ENCODE assay signal across 8 cellular contexts in the genomic region with DNA sequence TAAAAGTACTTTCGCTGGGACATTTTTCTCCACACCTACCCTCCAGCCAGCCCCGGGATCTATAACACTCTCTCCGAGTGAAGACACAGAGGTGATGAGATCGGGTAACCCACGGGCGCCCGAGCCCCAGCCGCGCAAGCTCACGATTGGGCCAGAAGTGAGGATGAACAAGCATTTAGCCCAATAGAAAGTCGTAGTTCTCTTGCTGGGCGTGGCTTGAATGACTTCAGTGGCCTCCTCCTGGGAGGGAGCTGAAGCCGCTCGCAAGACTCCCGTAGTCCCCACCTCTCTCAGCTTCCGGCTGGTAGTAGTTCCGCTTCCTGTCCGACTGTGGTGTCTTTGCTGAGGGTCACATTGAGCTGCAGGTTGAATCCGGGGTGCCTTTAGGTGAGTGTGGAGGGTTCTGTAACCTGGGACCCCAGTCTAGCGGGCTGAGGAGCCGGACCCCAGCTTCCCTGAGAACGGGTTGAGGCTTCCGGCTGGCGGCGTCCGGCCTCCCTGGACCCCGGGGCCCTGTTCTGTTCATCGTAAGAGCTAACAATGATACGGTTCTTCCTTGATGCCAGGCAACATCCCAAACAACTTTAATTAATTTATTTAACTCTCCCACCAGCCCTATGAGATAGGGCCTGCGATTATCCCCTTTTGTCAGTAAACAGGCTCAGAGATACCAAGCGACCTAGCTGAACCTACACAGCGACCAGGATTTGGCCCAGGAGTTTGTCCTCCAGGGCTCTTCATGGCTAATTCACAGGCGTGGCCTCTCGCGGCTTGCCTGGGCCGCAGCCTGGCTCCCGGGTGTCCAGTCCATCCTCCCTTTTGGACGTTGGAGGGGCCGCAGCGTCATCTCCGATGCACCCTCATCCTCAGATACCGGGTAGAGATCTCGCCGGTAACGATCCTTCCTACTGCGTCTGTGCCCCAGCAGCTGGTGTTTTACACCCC. TPM values are rescaled to one million over a fixed set of nuclear protein-coding genes. Genes with fewer than 3 reads are reported as not detected.
A peak's percentile ranks its signal among the peaks of the same experiment; 100 is the strongest.
DNase-seq lines count a peak whose midpoint lies in the region; ATAC-seq and TF ChIP-seq lines count a peak whose summit lies in the region.

A gene with protein sequence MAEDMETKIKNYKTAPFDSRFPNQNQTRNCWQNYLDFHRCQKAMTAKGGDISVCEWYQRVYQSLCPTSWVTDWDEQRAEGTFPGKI (plus strand): TSS at position 307 of the 945 bp plus-strand sequence. CDS start 2,921 bp downstream, outside the sequence.

- intact Hi-C loops in activated B cell treated with CpG ODN at 0.5 μM for 24 hours (cut with micrococcal nuclease) = loop anchor here (1.0 to 10.0 kb wide), 6 partner anchors 20 to 467 kb away; a partner anchor contains a TSS
- intact Hi-C loops in spleen (cut with DNase I; ENCODE audit: low total_unique reads) = no loop called here

- H3K27ac Mint-ChIP-seq in activated B cell treated with CpG ODN at 0.5 μM for 24 hours = peak within 1 kb of the TSS; percentile 87

- H3K9me3 Mint-ChIP-seq in activated B cell treated with CpG ODN at 0.5 μM for 24 hours = no peaks in the 10 kb centered on the region

- H3K36me3 ChIP-seq in spleen = peaks cover 0 to 36% (median 24%) of the 10 kb centered on the region in 6 donors

- H3K4me1 ChIP-seq in spleen = peaks cover 10 to 75% (median 50%) of the 10 kb centered on the region in 6 donors

- peaks cover 27% of the 10 kb centered on the region for H3K36me3 Mint-ChIP-seq in activated B cell treated with CpG ODN at 0.5 μM for 24 hours (ENCODE audit: low read depth)

- no peaks in the 10 kb centered on the region for H3K27me3 ChIP-seq in spleen (replicated peaks in 1 of 7)

- no peaks in the 10 kb centered on the region for H3K9me3 ChIP-seq in spleen

- ATAC-seq in GM18907 (IDR thresholded peaks at IDR 0.05; ENCODE audit: unreplicated experiment) (peak; percentile 56), HG03196 (IDR thresholded peaks at IDR 0.05; ENCODE audit: unreplicated experiment) (peak; percentile 49), activated B cell treated with CpG ODN at 0.5 μM for 24 hours (ENCODE audit: low read depth) (peak; percentile 66)

- 0 to 1% (median 0%) methylated on average over 41 to 46 of the region's 46 CpGs for WGBS in spleen, 5 donors

- H3K4me3 Mint-ChIP-seq in activated B cell treated with CpG ODN at 0.5 μM for 24 hours = peak within 1 kb of the TSS; percentile 96

- peak; percentile 89 for DNase-seq in AG04449 (ENCODE audit: low read depth, low spot score)
- DNase-seq in NCI-H345 (lab: John Stamatoyannopoulos, UW) = peak; percentile 100
- DNase-seq in activated B cell treated with CpG ODN at 0.5 μM for 24 hours = peak; percentile 72
- peak; percentile 5 to 99 (median 94) for DNase-seq in caudate nucleus (lab: John Stamatoyannopoulos, UW)
- peak; percentile 99 for DNase-seq in inferior parietal cortex (ENCODE audit: extremely low spot score)
- DNase-seq in spleen = peak; percentile 97

- POLR2A ChIA-PET in AG04449 (lab: Yijun Ruan, JAX) = interaction anchor here (0.5 to 1.0 kb wide), 7 partner anchors 12 to 610 kb away, joined by 3 to 4 read pairs (median 3); a partner anchor contains a TSS
- POLR2A ChIA-PET in activated B cell treated with CpG ODN at 0.5 μM for 24 hours (lab: Charles Lee) = interaction anchor here (0.5 to 1.6 kb wide), 25 partner anchors 9 to 566 kb away, joined by 3 to 13 read pairs (median 4); a partner anchor contains a TSS

- TF ChIP-seq CTCF in AG04449 (IDR thresholded peaks at IDR 0.05; ENCODE audit: insufficient read depth, low read length, missing control alignments) = no peak
- TF ChIP-seq CTCF in activated B cell treated with CpG ODN at 0.5 μM for 24 hours (IDR thresholded peaks at IDR 0.05) = no peak
- TF ChIP-seq CTCF in spleen (IDR thresholded peaks at IDR 0.05 in 8 of 11, conservative IDR thresholded peaks at IDR 0.05 in 3 of 11) = peak in 2 of 11 experiments; percentile 20 to 27

- H3K27me3 Mint-ChIP-seq in activated B cell treated with CpG ODN at 0.5 μM for 24 hours = no peaks in the 10 kb centered on the region

- CTCF ChIA-PET in AG04449 (lab: Yijun Ruan, JAX) = interaction anchor here (0.7 to 1.5 kb wide), 8 partner anchors 9 to 153 kb away, joined by 3 to 4 read pairs (median 3); no protein-coding TSS in a partner anchor
- CTCF ChIA-PET in activated B cell treated with CpG ODN at 0.5 μM for 24 hours (lab: Charles Lee) = interaction anchor here (1.4 kb wide), 1 partner anchor 138 kb away, joined by 6 read pairs; no protein-coding TSS in a partner anchor

- H3K27ac ChIP-seq in caudate nucleus (ENCODE audit: low read depth, low read length) (peak within 1 kb of the TSS; percentile 58), spleen (peak within 1 kb of the TSS; percentile 56 to 93 (median 87))

- peak in 1 of 3 donors; percentile 53 for TF ChIP-seq POLR2A in spleen (IDR thresholded peaks at IDR 0.05)

- peak within 1 kb of the TSS; percentile 93 for H3K4me3 ChIP-seq in AG04449 (ENCODE audit: low read depth, low read length)
- peak within 1 kb of the TSS; percentile 64 to 84 (median 81) for H3K4me3 ChIP-seq in spleen

- peaks cover 37% of the 10 kb centered on the region for H3K4me1 Mint-ChIP-seq in activated B cell treated with CpG ODN at 0.5 μM for 24 hours

RNA-seq across cellular contexts. Expression of the gene that starts here (rescaled TPM):
- 334 and 401 TPM in 2 replicates for total RNA-seq in activated B cell treated with CpG ODN at 0.5 μM for 24 hours
- total RNA-seq in spleen = 100 to 1,000 TPM; 208 to 672 (median 255) TPM
- 100 to 1,000 TPM; 640 to 837 (median 717) TPM for polyA plus RNA-seq in spleen

Comparison
In these comparisons a context has a peak if more than half of its experiments do, and no peak if none do; other contexts are left out.
1. Peak in every context shown above with its lines: DNase-seq, ATAC-seq, H3K4me3 ChIP-seq and H3K27ac ChIP-seq.